Comparison of ENCODE assay signal across 7 cellular contexts in genomic region chr2:111494981-111495315, GRCh38.
A peak's percentile ranks its signal among the peaks of the same experiment; 100 is the strongest.
DNase-seq lines count a peak whose midpoint lies in the region; ATAC-seq, FAIRE-seq and TF ChIP-seq lines count a peak whose summit lies in the region.
"Not testable (repeated sequence)": the region's sequence is repeated elsewhere in the genome, so short reads cannot be mapped to it uniquely, and the experiment has no call there.

No MANE protein-coding gene starts in this region.

- CTCF ChIA-PET in activated B cell treated with CpG ODN at 0.5 μM for 24 hours (lab: Charles Lee), result not testable (repeated sequence)

- intact Hi-C loops in activated B cell treated with CpG ODN at 0.5 μM for 24 hours (cut with micrococcal nuclease); right cardiac atrium (cut with DNase I): not testable (repeated sequence)

- H3K36me3 ChIP-seq in bronchial epithelial cell (ENCODE audit: control insufficient read depth, insufficient read depth, low read length); parathyroid adenoma (ENCODE audit: control insufficient read depth, insufficient read depth, low read length): not testable (repeated sequence)

- H3K79me2 ChIP-seq in parathyroid adenoma, result not testable (repeated sequence)

- ATAC-seq in GM18907 (IDR thresholded peaks at IDR 0.05; ENCODE audit: unreplicated experiment) (peak; percentile 57), HG02610 (IDR thresholded peaks at IDR 0.05; ENCODE audit: unreplicated experiment) (peak; percentile 52), HG03520 (IDR thresholded peaks at IDR 0.05; ENCODE audit: unreplicated experiment) (peak; percentile 37), activated B cell treated with CpG ODN at 0.5 μM for 24 hours (ENCODE audit: low read depth) (peak; percentile 65), right cardiac atrium (peak; percentile 89 to 91)

- not testable (repeated sequence) for H3K36me3 Mint-ChIP-seq in activated B cell treated with CpG ODN at 0.5 μM for 24 hours (ENCODE audit: low read depth)

- H3K27me3 Mint-ChIP-seq in activated B cell treated with CpG ODN at 0.5 μM for 24 hours, result not testable (repeated sequence)

- DNase-seq in activated B cell treated with CpG ODN at 0.5 μM for 24 hours; bronchial epithelial cell (ENCODE audit: low read depth); right cardiac atrium: not testable (repeated sequence)

- H3K4me3 ChIP-seq in bronchial epithelial cell (ENCODE audit: low read depth, low read length) (peak overlapping the region; percentile 35), right cardiac atrium (ENCODE audit: low read length) (peak overlapping the region; percentile 35)
- H3K4me3 ChIP-seq in parathyroid adenoma (ENCODE audit: low read depth, low read length), result not testable (repeated sequence)

- H3K4me1 ChIP-seq in right cardiac atrium (ENCODE audit: control insufficient read depth, insufficient read depth, low read length); parathyroid adenoma: not testable (repeated sequence)

- H3K9ac ChIP-seq in parathyroid adenoma, result not testable (repeated sequence)

- peak overlapping the region; percentile 75 for H3K27ac ChIP-seq in right cardiac atrium (ENCODE audit: low read length)
- H3K27ac ChIP-seq in parathyroid adenoma, result peak overlapping the region; percentile 56

- POLR2A ChIA-PET in activated B cell treated with CpG ODN at 0.5 μM for 24 hours (lab: Charles Lee), result not testable (repeated sequence)

- H3K9me3 ChIP-seq in right cardiac atrium (ENCODE audit: control insufficient read depth, low read length); parathyroid adenoma (ENCODE audit: control insufficient read depth, low read length): not testable (repeated sequence)

- not testable (repeated sequence) for H3K27me3 ChIP-seq in bronchial epithelial cell (ENCODE audit: control insufficient read depth, insufficient read depth, low read length); right cardiac atrium (ENCODE audit: control insufficient read depth, insufficient read depth); parathyroid adenoma (ENCODE audit: control insufficient read depth, insufficient read depth, low read length)

- not testable (repeated sequence) for H3K27ac Mint-ChIP-seq in activated B cell treated with CpG ODN at 0.5 μM for 24 hours

- H3K4me1 Mint-ChIP-seq in activated B cell treated with CpG ODN at 0.5 μM for 24 hours, result not testable (repeated sequence)

- not testable (repeated sequence) for H3K4me2 ChIP-seq in parathyroid adenoma (ENCODE audit: low read length)

- not testable (repeated sequence) for FAIRE-seq in bronchial epithelial cell (lab: Jason Lieb, UNC)

- not testable (repeated sequence) for H3K4me3 Mint-ChIP-seq in activated B cell treated with CpG ODN at 0.5 μM for 24 hours

- not testable (repeated sequence) for TF ChIP-seq CTCF in activated B cell treated with CpG ODN at 0.5 μM for 24 hours (IDR thresholded peaks at IDR 0.05); bronchial epithelial cell (IDR thresholded peaks at IDR 0.05; ENCODE audit: insufficient read depth, low read length, severe bottlenecking); parathyroid adenoma (IDR thresholded peaks at IDR 0.05)

- 6% methylated on average over 3 of the region's 7 CpGs for WGBS in right cardiac atrium

- H2AFZ ChIP-seq in parathyroid adenoma, result not testable (repeated sequence)

- not testable (repeated sequence) for H3K9me3 Mint-ChIP-seq in activated B cell treated with CpG ODN at 0.5 μM for 24 hours

Comparison
In these comparisons a context has a peak if more than half of its experiments do, and no peak if none do; other contexts are left out.
1. ATAC-seq: peak in every context shown above with its lines; median percentile 90 in right cardiac atrium; 65 in activated B cell treated with CpG ODN at 0.5 μM for 24 hours; 57 in GM18907; 52 in HG02610; 37 in HG03520.